In genomic region chr13:97242755-97243497, GRCh38 we compare ENCODE assay signal across 1 cellular context.
TF ChIP-seq lines count a peak whose summit lies in the region.

No MANE protein-coding gene starts in this region.

TF ChIP-seq in liver, 16 proteins besides CTCF, POLR2A, EP300 and RAD21:
- TF ChIP-seq, protein P1, sequence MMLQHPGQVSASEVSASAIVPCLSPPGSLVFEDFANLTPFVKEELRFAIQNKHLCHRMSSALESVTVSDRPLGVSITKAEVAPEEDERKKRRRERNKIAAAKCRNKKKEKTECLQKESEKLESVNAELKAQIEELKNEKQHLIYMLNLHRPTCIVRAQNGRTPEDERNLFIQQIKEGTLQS (IDR thresholded peaks at IDR 0.05) = no peak
- TF ChIP-seq YY1 (IDR thresholded peaks at IDR 0.05) (no peak), FOXA1 (IDR thresholded peaks at IDR 0.05) (no peak), NR2F2 (IDR thresholded peaks at IDR 0.05) (no peak), HNF4A (conservative IDR thresholded peaks at IDR 0.05) (no peak)
